21 cellular contexts compared by ENCODE assay signal in genomic region chr10:116147162-116147906, GRCh38.
DNase-seq lines count a peak whose midpoint lies in the region; ATAC-seq, FAIRE-seq and TF ChIP-seq lines count a peak whose summit lies in the region.
"Had no signal": no experiment of that assay in that cellular context is flagged by ENCODE, and none has a peak within 500 bp of the region (broad histone marks: within the 10 kb centered on the region; RNA-seq: fewer than 3 reads in every experiment).

No MANE protein-coding gene starts in this region.

- no peaks in the 10 kb centered on the region for H3K9me3 ChIP-seq in prostate gland
- H3K9me3 ChIP-seq: ascending aorta, left ventricle myocardium inferior had no signal

- no peaks in the 10 kb centered on the region for H3K36me3 Mint-ChIP-seq in activated naive CD4-positive, alpha-beta T cell treated with anti-CD3 and anti-CD28 coated beads, Interleukin-2, amount 10 ng/mL, durations not matched to agents 7 days and 5 days
- H3K36me3 Mint-ChIP-seq in activated naive CD8-positive, alpha-beta T cell = no peaks in the 10 kb centered on the region
- H3K36me3 Mint-ChIP-seq in stimulated activated naive B cell treated with anti-CD40 and anti-IgM and Interleukin-4, amounts not matched to agents 10 μg/mL and 1 μg/mL and 100 μg/mL, for 72 hours = no peaks in the 10 kb centered on the region
- H3K36me3 Mint-ChIP-seq: CD14-positive monocyte, natural killer cell had no signal

- intact Hi-C loops in prostate gland (cut with DNase I) = no loop called here

- CTCF ChIA-PET in activated naive CD4-positive, alpha-beta T cell treated with anti-CD3 and anti-CD28 coated beads, Interleukin-2, amount 10 ng/mL, durations not matched to agents 7 days and 5 days (lab: Charles Lee) = no interaction called here

- H3K36me3 ChIP-seq in prostate gland = no peaks in the 10 kb centered on the region
- H3K36me3 ChIP-seq: ascending aorta, left ventricle myocardium inferior, WERI-Rb-1 had no signal

- H3K4me3 ChIP-seq in Jurkat, Clone E6-1 (ENCODE audit: low read length) = peak overlapping the region; percentile 50
- no peak overlapping the region for H3K4me3 ChIP-seq in prostate gland
- H3K4me3 ChIP-seq: ascending aorta, left ventricle myocardium inferior, SK-N-MC, smooth muscle cell had no signal

- peak overlapping the region; percentile 91 for H3K27ac Mint-ChIP-seq in activated naive CD4-positive, alpha-beta T cell treated with anti-CD3 and anti-CD28 coated beads, Interleukin-2, amount 10 ng/mL, durations not matched to agents 7 days and 5 days
- peak overlapping the region; percentile 72 for H3K27ac Mint-ChIP-seq in activated naive CD8-positive, alpha-beta T cell
- no peak overlapping the region for H3K27ac Mint-ChIP-seq in stimulated activated naive B cell treated with anti-CD40 and anti-IgM and Interleukin-4, amounts not matched to agents 10 μg/mL and 1 μg/mL and 100 μg/mL, for 72 hours
- H3K27ac Mint-ChIP-seq: CD14-positive monocyte had no signal

- ATAC-seq in stimulated activated naive B cell treated with anti-CD40 and anti-IgM and Interleukin-4, amounts not matched to agents 10 μg/mL and 1 μg/mL and 100 μg/mL, for 72 hours (replicated peaks) = peak; percentile 27 to 55
- ATAC-seq: natural killer cell had no signal

- no peak overlapping the region for H3K27ac ChIP-seq in prostate gland
- H3K27ac ChIP-seq: ascending aorta, HL-60, left ventricle myocardium inferior, SK-N-MC, WERI-Rb-1 had no signal

- peaks cover 19% of the 10 kb centered on the region for H3K4me1 Mint-ChIP-seq in activated naive CD4-positive, alpha-beta T cell treated with anti-CD3 and anti-CD28 coated beads, Interleukin-2, amount 10 ng/mL, durations not matched to agents 7 days and 5 days
- peaks cover 11% of the 10 kb centered on the region for H3K4me1 Mint-ChIP-seq in activated naive CD8-positive, alpha-beta T cell (ENCODE audit: low read depth)
- H3K4me1 Mint-ChIP-seq in stimulated activated naive B cell treated with anti-CD40 and anti-IgM and Interleukin-4, amounts not matched to agents 10 μg/mL and 1 μg/mL and 100 μg/mL, for 72 hours = no peaks in the 10 kb centered on the region
- H3K4me1 Mint-ChIP-seq: CD14-positive monocyte had no signal

- no peak for TF ChIP-seq POLR2A in prostate gland (IDR thresholded peaks at IDR 0.05)

- TF ChIP-seq CTCF in prostate gland (IDR thresholded peaks at IDR 0.05) = no peak

- H3K27me3 Mint-ChIP-seq in activated naive CD4-positive, alpha-beta T cell treated with anti-CD3 and anti-CD28 coated beads, Interleukin-2, amount 10 ng/mL, durations not matched to agents 7 days and 5 days = peaks cover 5% of the 10 kb centered on the region
- peaks cover 3% of the 10 kb centered on the region for H3K27me3 Mint-ChIP-seq in activated naive CD8-positive, alpha-beta T cell
- no peaks in the 10 kb centered on the region for H3K27me3 Mint-ChIP-seq in stimulated activated naive B cell treated with anti-CD40 and anti-IgM and Interleukin-4, amounts not matched to agents 10 μg/mL and 1 μg/mL and 100 μg/mL, for 72 hours

- DNase-seq in activated naive CD4-positive, alpha-beta T cell treated with anti-CD3 and anti-CD28 coated beads, Interleukin-2, amount 10 ng/mL, durations not matched to agents 7 days and 5 days = peak; percentile 48
- no peak for DNase-seq in activated naive CD4-positive, alpha-beta T cell (lab: John Stamatoyannopoulos, UW)
- DNase-seq in Jurkat, Clone E6-1 (ENCODE audit: low read depth, low spot score) = peak; percentile 87
- DNase-seq in stimulated activated naive B cell treated with anti-CD40 and anti-IgM and Interleukin-4, amounts not matched to agents 10 μg/mL and 1 μg/mL and 100 μg/mL, for 72 hours = no peak
- no peak for DNase-seq in urothelium cell line (ENCODE audit: low spot score)
- no peak for DNase-seq in prostate gland (ENCODE audit: low spot score)
- no peak for DNase-seq in stimulated activated CD4-positive, alpha-beta T cell treated with anti-CD3 and anti-CD28 coated beads, Interleukin-4, amount 100 ng/mL, for 4 hours
- DNase-seq: activated gamma-delta T cell, left ventricle myocardium inferior, natural killer cell, NCI-H1417 treated with DMSO at 0.1 percent for 48 hours, NCI-H510A, retina, WERI-Rb-1 had no signal

- H3K9me3 Mint-ChIP-seq in activated naive CD4-positive, alpha-beta T cell treated with anti-CD3 and anti-CD28 coated beads, Interleukin-2, amount 10 ng/mL, durations not matched to agents 7 days and 5 days = no peaks in the 10 kb centered on the region
- no peaks in the 10 kb centered on the region for H3K9me3 Mint-ChIP-seq in activated naive CD8-positive, alpha-beta T cell (ENCODE audit: low read depth)
- peaks cover 2 to 7% of the 10 kb centered on the region in 2 donors for H3K9me3 Mint-ChIP-seq in stimulated activated naive B cell treated with anti-CD40 and anti-IgM and Interleukin-4, amounts not matched to agents 10 μg/mL and 1 μg/mL and 100 μg/mL, for 72 hours

- no peaks in the 10 kb centered on the region for H3K27me3 ChIP-seq in prostate gland (replicated peaks; ENCODE audit: insufficient read depth)
- H3K27me3 ChIP-seq: ascending aorta had no signal

- no peak for FAIRE-seq in urothelium cell line (lab: Jason Lieb, UNC)
- FAIRE-seq: H54 had no signal

- 88% methylated on average over 15 of the region's 15 CpGs for WGBS in prostate gland

- peak overlapping the region; percentile 49 for H3K4me3 Mint-ChIP-seq in activated naive CD4-positive, alpha-beta T cell treated with anti-CD3 and anti-CD28 coated beads, Interleukin-2, amount 10 ng/mL, durations not matched to agents 7 days and 5 days
- H3K4me3 Mint-ChIP-seq in activated naive CD8-positive, alpha-beta T cell = peak overlapping the region; percentile 64
- H3K4me3 Mint-ChIP-seq in stimulated activated naive B cell treated with anti-CD40 and anti-IgM and Interleukin-4, amounts not matched to agents 10 μg/mL and 1 μg/mL and 100 μg/mL, for 72 hours = no peak overlapping the region
- H3K4me3 Mint-ChIP-seq: CD14-positive monocyte, natural killer cell had no signal

- H3K4me1 ChIP-seq in prostate gland (replicated peaks) = no peaks in the 10 kb centered on the region
- H3K4me1 ChIP-seq: ascending aorta had no signal

Comparison
In these comparisons a context has a peak if more than half of its experiments do, and no peak if none do; other contexts are left out.
1. DNase-seq: peak in activated naive CD4-positive, alpha-beta T cell treated with anti-CD3 and anti-CD28 coated beads, Interleukin-2, amount 10 ng/mL, durations not matched to agents 7 days and 5 days (single experiment) and Jurkat, Clone E6-1 (single experiment); none in activated naive CD4-positive, alpha-beta T cell (0 of 4), stimulated activated naive B cell treated with anti-CD40 and anti-IgM and Interleukin-4, amounts not matched to agents 10 μg/mL and 1 μg/mL and 100 μg/mL, for 72 hours (single experiment), urothelium cell line (single experiment), prostate gland (single experiment) and stimulated activated CD4-positive, alpha-beta T cell treated with anti-CD3 and anti-CD28 coated beads, Interleukin-4, amount 100 ng/mL, for 4 hours (0 of 2).
2. H3K4me3 Mint-ChIP-seq: peak in activated naive CD4-positive, alpha-beta T cell treated with anti-CD3 and anti-CD28 coated beads, Interleukin-2, amount 10 ng/mL, durations not matched to agents 7 days and 5 days (single experiment) and activated naive CD8-positive, alpha-beta T cell (single experiment); none in stimulated activated naive B cell treated with anti-CD40 and anti-IgM and Interleukin-4, amounts not matched to agents 10 μg/mL and 1 μg/mL and 100 μg/mL, for 72 hours (0 of 2).